In genomic region chr7:56074371-56074791, GRCh38 we compare ENCODE assay signal across 8 cellular contexts. TPM values are rescaled to one million over a fixed set of nuclear protein-coding genes. Genes with fewer than 3 reads are reported as not detected.
DNase-seq lines count a peak whose midpoint lies in the region; ATAC-seq, FAIRE-seq and TF ChIP-seq lines count a peak whose summit lies in the region.

No MANE protein-coding gene starts in this region.

- H3K27me3 Mint-ChIP-seq in activated naive CD8-positive, alpha-beta T cell treated with anti-CD3 and anti-CD28 coated beads, Interleukin-2, amount 10 ng/mL, durations not matched to agents 7 days and 5 days, result no peaks in the 10 kb centered on the region

- H3K9me3 ChIP-seq in SU-DHL-6 (ENCODE audit: insufficient read depth, low read length), result no peaks in the 10 kb centered on the region
- H3K9me3 ChIP-seq in heart left ventricle, result no peaks in the 10 kb centered on the region

- H3K27ac ChIP-seq in SU-DHL-6 (ENCODE audit: low read depth, low read length), result no peak overlapping the region
- H3K27ac ChIP-seq in heart left ventricle, result peak overlapping the region in 4 of 12 donors; percentile 4 to 71 (median 51)

- no peaks in the 10 kb centered on the region for H3K9me3 Mint-ChIP-seq in activated naive CD8-positive, alpha-beta T cell treated with anti-CD3 and anti-CD28 coated beads, Interleukin-2, amount 10 ng/mL, durations not matched to agents 7 days and 5 days

- peaks cover 5% of the 10 kb centered on the region for H3K4me1 Mint-ChIP-seq in activated naive CD8-positive, alpha-beta T cell treated with anti-CD3 and anti-CD28 coated beads, Interleukin-2, amount 10 ng/mL, durations not matched to agents 7 days and 5 days

- peaks cover 11% of the 10 kb centered on the region for H3F3A ChIP-seq in SU-DHL-6 (ENCODE audit: insufficient read depth)

- H3K27ac Mint-ChIP-seq in activated naive CD8-positive, alpha-beta T cell treated with anti-CD3 and anti-CD28 coated beads, Interleukin-2, amount 10 ng/mL, durations not matched to agents 7 days and 5 days, result no peak overlapping the region

- DNase-seq in GM12892 (ENCODE audit: insufficient read length) (peak; percentile 48), NB4 (ENCODE audit: low read depth) (peak; percentile 76), heart left ventricle (peak; percentile 84 to 94 (median 87)), renal cortical epithelial cell (ENCODE audit: low read depth) (peak; percentile 62), NCI-H128 (lab: John Stamatoyannopoulos, UW; ENCODE audit: unreplicated experiment) (no peak)
- DNase-seq in activated naive CD8-positive, alpha-beta T cell treated with anti-CD3 and anti-CD28 coated beads, Interleukin-2, amount 10 ng/mL, durations not matched to agents 7 days and 5 days, result peak; percentile 67

- ATAC-seq in HG02571 (IDR thresholded peaks at IDR 0.05; ENCODE audit: unreplicated experiment), result peak; percentile 87
- peak; percentile 80 for ATAC-seq in activated naive CD8-positive, alpha-beta T cell treated with anti-CD3 and anti-CD28 coated beads, Interleukin-2, amount 10 ng/mL, durations not matched to agents 7 days and 5 days (ENCODE audit: low read depth)
- peak; percentile 90 to 95 (median 94) for ATAC-seq in heart left ventricle

- TF ChIP-seq CTCF in NB4 (IDR thresholded peaks at IDR 0.05; ENCODE audit: low read depth, low read length) (peak; percentile 89), SU-DHL-6 (IDR thresholded peaks at IDR 0.05; ENCODE audit: insufficient read depth, low read length, poor library complexity, severe bottlenecking) (peak; percentile 98), heart left ventricle (IDR thresholded peaks at IDR 0.05) (peak; percentile 80 to 96 (median 94))

- no peak overlapping the region for H3K4me3 Mint-ChIP-seq in activated naive CD8-positive, alpha-beta T cell treated with anti-CD3 and anti-CD28 coated beads, Interleukin-2, amount 10 ng/mL, durations not matched to agents 7 days and 5 days

- H3K9ac ChIP-seq in SU-DHL-6 (ENCODE audit: low read length), result no peak overlapping the region

- H3K9me2 ChIP-seq in SU-DHL-6 (replicated peaks; ENCODE audit: insufficient read depth, low read length), result no peaks in the 10 kb centered on the region

- FAIRE-seq in GM12892 (lab: Jason Lieb, UNC), result no peak

- H3K27me3 ChIP-seq in SU-DHL-6 (ENCODE audit: low read length) (no peaks in the 10 kb centered on the region), heart left ventricle (no peaks in the 10 kb centered on the region)

- H3K4me1 ChIP-seq in heart left ventricle, result peaks cover 5 to 18% (median 14%) of the 10 kb centered on the region in 12 donors

- POLR2A ChIA-PET in activated naive CD8-positive, alpha-beta T cell treated with anti-CD3 and anti-CD28 coated beads, Interleukin-2, amount 10 ng/mL, durations not matched to agents 7 days and 5 days (lab: Charles Lee), result no interaction called here

- peaks cover 10% of the 10 kb centered on the region for H3K36me3 Mint-ChIP-seq in activated naive CD8-positive, alpha-beta T cell treated with anti-CD3 and anti-CD28 coated beads, Interleukin-2, amount 10 ng/mL, durations not matched to agents 7 days and 5 days

- H3K36me3 ChIP-seq in SU-DHL-6 (ENCODE audit: low read length) (peaks cover 21% of the 10 kb centered on the region), heart left ventricle (peaks cover 0 to 59% (median 45%) of the 10 kb centered on the region in 9 donors)

- 9 to 14% (median 12%) methylated on average over 19 of the region's 19 CpGs for WGBS in heart left ventricle, 4 donors

- H3K79me2 ChIP-seq in SU-DHL-6 (ENCODE audit: insufficient read depth, low read length), result no peaks in the 10 kb centered on the region

- H3K4me3 ChIP-seq in NB4 (ENCODE audit: low read depth, low read length) (no peak overlapping the region), SU-DHL-6 (ENCODE audit: insufficient read depth, low read length, poor library complexity, severe bottlenecking) (no peak overlapping the region), heart left ventricle (no peak overlapping the region)

- no peaks in the 10 kb centered on the region for H4K20me1 ChIP-seq in SU-DHL-6 (ENCODE audit: low read depth, low read length)

- intact Hi-C loops in heart left ventricle (cut with DNase I), result loop anchor here (1.0 to 10.0 kb wide), 9 partner anchors 67 to 434 kb away; partner anchors contain the start of gene NIPSNAP2 (in 2 of the 10)

- no peak overlapping the region for H2AFZ ChIP-seq in SU-DHL-6 (ENCODE audit: low read depth, low read length, severe bottlenecking)

- no peak for TF ChIP-seq POLR2A in GM12892 (IDR thresholded peaks at IDR 0.05; ENCODE audit: low read depth, low read length)
- no peak for TF ChIP-seq POLR2A in NB4 (IDR thresholded peaks at IDR 0.05; ENCODE audit: extremely low read depth, insufficient read length)
- TF ChIP-seq POLR2A in heart left ventricle (IDR thresholded peaks at IDR 0.05), result peak in 1 of 2 donors; percentile 36

- no peak overlapping the region for H3K4me2 ChIP-seq in SU-DHL-6 (ENCODE audit: low read depth, low read length, poor library complexity, severe bottlenecking)

RNA-seq across cellular contexts. Expression of gene SUMF2, which starts 10.3 kb away (rescaled TPM):
- polyA plus RNA-seq in GM12892 (2012; ENCODE audit: missing spikeins), result 71.8 TPM
- total RNA-seq in activated naive CD8-positive, alpha-beta T cell treated with anti-CD3 and anti-CD28 coated beads, Interleukin-2, amount 10 ng/mL, durations not matched to agents 7 days and 5 days, result 100 to 1,000 TPM; 147 to 156 TPM
- total RNA-seq in heart left ventricle (10 to 100 TPM; 23.1 to 61.5 (median 30.9) TPM), renal cortical epithelial cell (130 and 194 TPM in 2 replicates)
- 10 to 100 TPM; 35.5 to 42.4 TPM for polyA plus RNA-seq in heart left ventricle

RNA-seq across cellular contexts. Expression of gene PHKG1, which starts 18.4 kb away (rescaled TPM):
- polyA plus RNA-seq in GM12892 (2012; ENCODE audit: missing spikeins), result 2.1 TPM
- 1 to 10 TPM; 2.3 to 2.4 TPM for total RNA-seq in activated naive CD8-positive, alpha-beta T cell treated with anti-CD3 and anti-CD28 coated beads, Interleukin-2, amount 10 ng/mL, durations not matched to agents 7 days and 5 days
- total RNA-seq in heart left ventricle, result 100 to 1,000 TPM in 1 of 9 donors, 10 to 100 TPM in 7, 1 to 10 TPM in 1; 5.9 to 150 (median 19.9) TPM
- 1 to 10 TPM; 2.4 to 8.5 TPM for polyA plus RNA-seq in heart left ventricle
- total RNA-seq in renal cortical epithelial cell, result 0.15 TPM in 1 of 2 replicates, not detected in the other

RNA-seq across cellular contexts. Expression of gene CCT6A, which starts 22.8 kb away (rescaled TPM):
- polyA plus RNA-seq in GM12892 (2012; ENCODE audit: missing spikeins), result 239 TPM
- 100 to 1,000 TPM in 1 of 2 experiments, 10 to 100 TPM in 1; 94.9 to 102 TPM for total RNA-seq in activated naive CD8-positive, alpha-beta T cell treated with anti-CD3 and anti-CD28 coated beads, Interleukin-2, amount 10 ng/mL, durations not matched to agents 7 days and 5 days
- total RNA-seq in heart left ventricle, result 10 to 100 TPM; 44.6 to 85.8 (median 62.6) TPM
- 100 to 1,000 TPM in 1 of 2 donors, 10 to 100 TPM in 1; 75.8 to 180 TPM for polyA plus RNA-seq in heart left ventricle
- 184 and 264 TPM in 2 replicates for total RNA-seq in renal cortical epithelial cell

RNA-seq across cellular contexts. Expression of gene PSPH, which starts 23.1 kb away (rescaled TPM):
- 16.2 TPM for polyA plus RNA-seq in GM12892 (2012; ENCODE audit: missing spikeins)
- total RNA-seq in activated naive CD8-positive, alpha-beta T cell treated with anti-CD3 and anti-CD28 coated beads, Interleukin-2, amount 10 ng/mL, durations not matched to agents 7 days and 5 days, result 10 to 100 TPM in 1 of 2 experiments, 1 to 10 TPM in 1; 7.9 to 10.1 TPM
- total RNA-seq in heart left ventricle (10 to 100 TPM in 2 of 9 donors, 1 to 10 TPM in 7; 7.5 to 15.9 (median 8.9) TPM), renal cortical epithelial cell (42.7 and 90.6 TPM in 2 replicates)
- polyA plus RNA-seq in heart left ventricle, result 10 to 100 TPM in 1 of 2 donors, 1 to 10 TPM in 1; 3.5 to 12.1 TPM

RNA-seq across cellular contexts. Expression of gene CHCHD2, which starts 31.9 kb away (rescaled TPM):
- 515 TPM for polyA plus RNA-seq in GM12892 (2012; ENCODE audit: missing spikeins)
- total RNA-seq in activated naive CD8-positive, alpha-beta T cell treated with anti-CD3 and anti-CD28 coated beads, Interleukin-2, amount 10 ng/mL, durations not matched to agents 7 days and 5 days, result 100 to 1,000 TPM; 354 to 370 TPM
- total RNA-seq in heart left ventricle (100 to 1,000 TPM; 368 to 511 (median 412) TPM), renal cortical epithelial cell (215 and 649 TPM in 2 replicates)
- polyA plus RNA-seq in heart left ventricle, result 1,000 to 10,000 TPM in 1 of 2 donors, 100 to 1,000 TPM in 1; 245 to 1,085 TPM
